In the genomic region with DNA sequence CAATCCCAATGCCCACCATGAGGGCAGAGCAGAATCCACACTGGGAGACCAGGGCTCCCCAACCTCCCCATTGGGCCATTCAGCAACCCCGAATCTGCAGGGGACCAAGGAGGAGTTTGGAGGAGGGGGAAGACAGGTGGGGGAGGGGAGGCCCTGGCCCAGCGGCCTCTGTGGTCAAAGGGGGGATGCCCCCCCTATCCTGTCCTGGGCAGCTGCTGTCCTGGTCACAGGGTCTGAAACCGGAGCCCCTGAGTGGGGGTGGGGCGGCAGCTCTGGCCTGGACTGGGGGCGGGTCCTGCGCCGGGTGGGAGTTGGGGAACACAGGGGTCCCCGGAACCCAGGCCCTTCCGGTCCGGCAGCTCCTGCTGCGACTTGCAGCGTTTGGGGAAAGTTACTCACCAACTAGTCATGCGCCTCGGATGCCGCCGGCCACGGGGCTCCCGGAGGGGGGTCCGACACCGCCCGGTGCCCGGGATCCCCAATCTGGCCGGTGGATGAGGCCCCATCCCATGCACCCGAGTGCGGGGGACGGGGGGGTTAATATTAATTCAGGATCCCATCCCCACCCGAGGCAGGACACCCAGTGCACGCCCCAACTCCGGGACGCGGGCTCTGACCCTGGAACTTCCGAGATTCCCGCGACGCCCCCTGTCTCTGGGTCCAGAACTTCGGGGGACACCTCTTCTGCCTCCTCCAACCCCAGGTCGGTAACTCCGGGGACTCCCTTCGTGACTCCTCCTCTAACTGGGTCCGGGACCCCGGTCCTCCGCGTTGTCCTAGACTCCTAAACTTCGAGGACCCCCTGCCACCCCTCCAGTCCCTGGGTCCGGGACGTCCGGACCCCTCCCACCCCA, we compare ENCODE assay signal across 8 cellular contexts. TPM values are rescaled to one million over a fixed set of nuclear protein-coding genes. Genes with fewer than 3 reads are reported as not detected.
DNase-seq lines count a peak whose midpoint lies in the region; ATAC-seq lines count a peak whose summit lies in the region.

No MANE protein-coding gene starts in this region.

- peak; percentile 26 for ATAC-seq in Right ventricle myocardium inferior
- ATAC-seq in activated T-cell treated with anti-CD3 and anti-CD28 coated beads, Interleukin-2, amount 50 U/mL, for 4 hours = peak; percentile 16 to 32

- H3K27me3 Mint-ChIP-seq in activated T-cell treated with anti-CD3 and anti-CD28 coated beads, Interleukin-2, amount 50 U/mL, for 4 hours (ENCODE audit: low read depth) = peaks cover 40% of the 10 kb centered on the region

- peaks cover 12% of the 10 kb centered on the region for H3K4me1 Mint-ChIP-seq in activated T-cell treated with anti-CD3 and anti-CD28 coated beads, Interleukin-2, amount 50 U/mL, for 4 hours (ENCODE audit: low read depth)

- DNase-seq in Right ventricle myocardium inferior (ENCODE audit: missing footprints) = no peak
- no peak for DNase-seq in cardiac septum (ENCODE audit: low spot score)
- no peak for DNase-seq in activated T-cell treated with anti-CD3 and anti-CD28 coated beads, Interleukin-2, amount 50 U/mL, for 4 hours
- DNase-seq in head of caudate nucleus = peak in 41 of 42 donors; percentile 20 to 78 (median 50)
- peak in 44 of 56 donors; percentile 5 to 79 (median 44) for DNase-seq in nucleus accumbens (lab: John Stamatoyannopoulos, UW)
- DNase-seq in DMS79 treated with DMSO at 0.1 percent for 48 hours (lab: John Stamatoyannopoulos, UW) = no peak
- DNase-seq in NCI-H2171 treated with DMSO at 0.1 percent for 48 hours (lab: John Stamatoyannopoulos, UW) = no peak
- DNase-seq in NCI-H2171 (lab: John Stamatoyannopoulos, UW) = no peak

- no peaks in the 10 kb centered on the region for H3K36me3 Mint-ChIP-seq in activated T-cell treated with anti-CD3 and anti-CD28 coated beads, Interleukin-2, amount 50 U/mL, for 4 hours (ENCODE audit: insufficient read depth)

- no peaks in the 10 kb centered on the region for H3K9me3 Mint-ChIP-seq in activated T-cell treated with anti-CD3 and anti-CD28 coated beads, Interleukin-2, amount 50 U/mL, for 4 hours

- intact Hi-C loops in Right ventricle myocardium inferior (cut with DNase I) (no loop called here), cardiac septum (cut with DNase I) (no loop called here), head of caudate nucleus (cut with DNase I) (no loop called here)

- H3K4me3 Mint-ChIP-seq in activated T-cell treated with anti-CD3 and anti-CD28 coated beads, Interleukin-2, amount 50 U/mL, for 4 hours = peak overlapping the region; percentile 67

RNA-seq across cellular contexts. Expression of gene HOMER3, which starts 0.9 kb away (rescaled TPM):
- total RNA-seq in Right ventricle myocardium inferior (15.2 TPM), cardiac septum (15.6 TPM)
- total RNA-seq in activated T-cell treated with anti-CD3 and anti-CD28 coated beads, Interleukin-2, amount 50 U/mL, for 4 hours = 1 to 10 TPM in 1 of 3 donors, under 1 TPM in 2; 0.53 to 1.1 (median 0.79) TPM

RNA-seq across cellular contexts. Expression of gene DDX49, which starts 20.6 kb away (rescaled TPM):
- total RNA-seq in Right ventricle myocardium inferior = 25.6 TPM
- 22.9 TPM for total RNA-seq in cardiac septum
- 100 to 1,000 TPM; 170 to 178 (median 176) TPM for total RNA-seq in activated T-cell treated with anti-CD3 and anti-CD28 coated beads, Interleukin-2, amount 50 U/mL, for 4 hours

RNA-seq across cellular contexts. Expression of gene COPE, which starts 21.0 kb away (rescaled TPM):
- total RNA-seq in Right ventricle myocardium inferior (139 TPM), cardiac septum (133 TPM)
- total RNA-seq in activated T-cell treated with anti-CD3 and anti-CD28 coated beads, Interleukin-2, amount 50 U/mL, for 4 hours = 100 to 1,000 TPM; 258 to 293 (median 270) TPM

RNA-seq across cellular contexts. Expression of gene CERS1, which starts 44.2 kb away (rescaled TPM):
- total RNA-seq in Right ventricle myocardium inferior (0.30 TPM), cardiac septum (1.8 TPM)
- total RNA-seq in activated T-cell treated with anti-CD3 and anti-CD28 coated beads, Interleukin-2, amount 50 U/mL, for 4 hours = under 1 TPM in 1 of 3 donors, not detected in 2; 0.13 TPM

Comparison
In these comparisons a context has a peak if more than half of its experiments do, and no peak if none do; other contexts are left out.
1. DNase-seq: peak in head of caudate nucleus (41 of 42) and nucleus accumbens (44 of 56); none in Right ventricle myocardium inferior (single experiment), cardiac septum (single experiment), activated T-cell treated with anti-CD3 and anti-CD28 coated beads, Interleukin-2, amount 50 U/mL, for 4 hours (single experiment), DMS79 treated with DMSO at 0.1 percent for 48 hours (single experiment), NCI-H2171 treated with DMSO at 0.1 percent for 48 hours (single experiment) and NCI-H2171 (single experiment).